14 cellular contexts compared by ENCODE assay signal in genomic region chr4:94336791-94337190, GRCh38. TPM values are rescaled to one million over a fixed set of nuclear protein-coding genes. Genes with fewer than 3 reads are reported as not detected.
DNase-seq lines count a peak whose midpoint lies in the region; ATAC-seq, FAIRE-seq and TF ChIP-seq lines count a peak whose summit lies in the region.
"Not testable (repeated sequence)": the region's sequence is repeated elsewhere in the genome, so short reads cannot be mapped to it uniquely, and the experiment has no call there.
"Had no signal": no experiment of that assay in that cellular context is flagged by ENCODE, and none has a peak within 500 bp of the region (broad histone marks: within the 10 kb centered on the region; RNA-seq: fewer than 3 reads in every experiment).

No MANE protein-coding gene starts in this region.

- H3K27me3 ChIP-seq in CD4-positive, alpha-beta memory T cell (ENCODE audit: insufficient read depth, low read length); Karpas-422 (ENCODE audit: low read length); GM12878 (replicated peaks in 1 of 2; ENCODE audit: control insufficient read depth in 2 of 2, insufficient read depth in 2 of 2, low read length in 1 of 2): not testable (repeated sequence)

- not testable (repeated sequence) for DNase-seq in A549 (ENCODE audit: low read depth in 1 of 2, low spot score in 1 of 2); CD4-positive, alpha-beta memory T cell; HFFc6; Karpas-422; GM12878 (ENCODE audit: low read depth, low spot score)
- peak; percentile 54 for DNase-seq in OCI-M1 (lab: John Stamatoyannopoulos, UW)
- peak; percentile 0 for DNase-seq in stimulated activated naive CD4-positive, alpha-beta T cell treated with Interleukin-2 at 50 U/mL for 16 hours (lab: John Stamatoyannopoulos, UW)

- not testable (repeated sequence) for H3K27ac ChIP-seq in A549; CD4-positive, alpha-beta memory T cell (ENCODE audit: low read depth, low read length); Karpas-422 (ENCODE audit: low read length); GM12878 (ENCODE audit: control insufficient read depth, insufficient read depth)

- H3K27ac Mint-ChIP-seq in CD4-positive, alpha-beta memory T cell: peak overlapping the region in 1 of 7 donors; percentile 30
- H3K27ac Mint-ChIP-seq in HFFc6: not testable (repeated sequence)

- intact Hi-C loops in CD4-positive, alpha-beta memory T cell (cut with micrococcal nuclease); GM12878 (cut with micrococcal nuclease; ENCODE audit: unreplicated experiment): not testable (repeated sequence)

- H3K36me3 Mint-ChIP-seq in CD4-positive, alpha-beta memory T cell; HFFc6 (ENCODE audit: low read depth): not testable (repeated sequence)

- 41% methylated on average over 5 of the region's 5 CpGs for WGBS in A549 (ENCODE audit: missing lambda C conversion rate)
- 26% methylated on average over 5 of the region's 5 CpGs for WGBS in GM12878 (ENCODE audit: insufficient coverage, insufficient replicate concordance, low lambda C conversion rate, missing lambda C conversion rate)

- POLR2A ChIA-PET in A549 (lab: Yijun Ruan, JAX); CD4-positive, alpha-beta memory T cell (lab: Charles Lee; ENCODE audit: partially characterized antibody); GM12878 (lab: Charles Lee): not testable (repeated sequence)

- H3K27me3 Mint-ChIP-seq in CD4-positive, alpha-beta memory T cell: not testable (repeated sequence)
- H3K27me3 Mint-ChIP-seq in HFFc6 (ENCODE audit: insufficient read depth): peaks cover 23% of the 10 kb centered on the region

- peak overlapping the region in 6 of 8 donors; percentile 20 to 78 (median 54) for H3K4me3 Mint-ChIP-seq in CD4-positive, alpha-beta memory T cell
- H3K4me3 Mint-ChIP-seq in HFFc6: peak overlapping the region; percentile 45

- not testable (repeated sequence) for TF ChIP-seq EP300 in A549 (IDR thresholded peaks at IDR 0.05); GM12878 (IDR thresholded peaks at IDR 0.05; ENCODE audit: borderline replicate concordance in 1 of 2, control insufficient read depth in 1 of 2, low read depth in 2 of 2, low read length in 2 of 2)

- in situ Hi-C loops in GM12878 (cut with MboI): not testable (repeated sequence)

- H3K9ac ChIP-seq in Karpas-422 (ENCODE audit: low read length); GM12878 (ENCODE audit: control insufficient read depth, insufficient read depth, low read length): not testable (repeated sequence)

- not testable (repeated sequence) for TF ChIP-seq CTCF in A549 (IDR thresholded peaks at IDR 0.05); HFFc6 (IDR thresholded peaks at IDR 0.05); GM12878 (IDR thresholded peaks at IDR 0.05 in 2 of 3, conservative IDR thresholded peaks at IDR 0.05 in 1 of 3; ENCODE audit: control insufficient read depth in 2 of 3, extremely low read depth in 1 of 3, insufficient read depth in 1 of 3, low read depth in 3 of 3, low read length in 3 of 3)

- H3K9me3 ChIP-seq in A549; CD4-positive, alpha-beta memory T cell (ENCODE audit: control insufficient read depth in 1 of 2, low read length in 2 of 2); Karpas-422 (ENCODE audit: low read length); GM12878 (replicated peaks; ENCODE audit: control insufficient read depth, insufficient read depth, low read length): not testable (repeated sequence)

- CTCF ChIA-PET in A549 (lab: Yijun Ruan, JAX): interaction anchor here (1.1 kb wide), 1 partner anchor 54 kb away, joined by 3 read pairs; no protein-coding TSS in a partner anchor
- CTCF ChIA-PET in CD4-positive, alpha-beta memory T cell (lab: Charles Lee; ENCODE audit: partially characterized antibody): interaction anchor here (0.6 to 0.7 kb wide), 2 partner anchors 58 to 667 kb away, joined by 3 read pairs; no protein-coding TSS in a partner anchor
- CTCF ChIA-PET in GM12878 (lab: Yijun Ruan, JAX): not testable (repeated sequence)

- SMC1A ChIA-PET in GM12878 (lab: Charles Lee; ENCODE audit: uncharacterized antibody, unreplicated experiment): interaction anchor here (1.1 kb wide), 1 partner anchor 12 kb away, joined by 3 read pairs; no protein-coding TSS in a partner anchor

- peaks cover 22% of the 10 kb centered on the region; the same call in 2 of the 3 replicates for H3K4me1 ChIP-seq in A549
- peaks cover 10% of the 10 kb centered on the region for H3K4me1 ChIP-seq in CD4-positive, alpha-beta memory T cell (ENCODE audit: insufficient read depth, low read length)
- not testable (repeated sequence) for H3K4me1 ChIP-seq in Karpas-422 (ENCODE audit: low read length)
- H3K4me1 ChIP-seq in GM12878 (ENCODE audit: control insufficient read depth, insufficient read depth, low read length): peaks cover 10% of the 10 kb centered on the region

- not testable (repeated sequence) for TF ChIP-seq RAD21 in A549 (conservative IDR thresholded peaks at IDR 0.05 in 1 of 2, IDR thresholded peaks at IDR 0.05 in 1 of 2); GM12878 (IDR thresholded peaks at IDR 0.05; ENCODE audit: insufficient read depth, low read depth, low read length)

- not testable (repeated sequence) for ATAC-seq in A549
- ATAC-seq in GM12878: peak; percentile 62

- RAD21 ChIA-PET in GM12878 (lab: Charles Lee; ENCODE audit: unreplicated experiment): not testable (repeated sequence)

- not testable (repeated sequence) for TF ChIP-seq POLR2A in A549 (IDR thresholded peaks at IDR 0.05; ENCODE audit: low read length); GM12878 (IDR thresholded peaks at IDR 0.05; ENCODE audit: low read depth, low read length)

- not testable (repeated sequence) for FAIRE-seq in A549 (lab: Jason Lieb, UNC)
- peak; percentile 59 for FAIRE-seq in GM12878 (lab: Jason Lieb, UNC)

- not testable (repeated sequence) for H3K9me2 ChIP-seq in Karpas-422 (replicated peaks; ENCODE audit: insufficient read depth, low read length)

- H3K4me2 ChIP-seq in A549 (peak overlapping the region; percentile 45), Karpas-422 (ENCODE audit: low read depth, low read length, poor library complexity, severe bottlenecking) (peak overlapping the region; percentile 37)
- H3K4me2 ChIP-seq in GM12878 (ENCODE audit: control insufficient read depth, insufficient read depth): not testable (repeated sequence)

- not testable (repeated sequence) for H3K79me2 ChIP-seq in Karpas-422 (ENCODE audit: low read length); GM12878 (ENCODE audit: control insufficient read depth, insufficient read depth, low read length)

- not testable (repeated sequence) for H3K9me3 Mint-ChIP-seq in CD4-positive, alpha-beta memory T cell; HFFc6

- not testable (repeated sequence) for BruUV-seq in GM12878 (replicated peaks; lab: Mats Ljungman, UMichigan)

- not testable (repeated sequence) for H4K20me1 ChIP-seq in Karpas-422 (ENCODE audit: insufficient read depth, low read depth, low read length); GM12878 (ENCODE audit: control insufficient read depth, insufficient read depth)

- not testable (repeated sequence) for H3K4me3 ChIP-seq in A549; CD4-positive, alpha-beta memory T cell (ENCODE audit: low read length in 2 of 2); Karpas-422 (ENCODE audit: low read length)
- H3K4me3 ChIP-seq in GM12878: 0 out of 2 replicates have a peak overlapping the region, but pooled peaks have one; percentile 20

- H3K36me3 ChIP-seq in CD4-positive, alpha-beta memory T cell (ENCODE audit: insufficient read depth, low read length); Karpas-422 (ENCODE audit: insufficient read depth, low read length); GM12878 (ENCODE audit: control insufficient read depth in 2 of 2, insufficient read depth in 2 of 2, low read length in 1 of 2): not testable (repeated sequence)

- H3K4me1 Mint-ChIP-seq in CD4-positive, alpha-beta memory T cell: peaks cover 5 to 16% (median 12%) of the 10 kb centered on the region in 4 donors
- not testable (repeated sequence) for H3K4me1 Mint-ChIP-seq in HFFc6 (ENCODE audit: low read depth)

- not testable (repeated sequence) for H2AFZ ChIP-seq in Karpas-422 (ENCODE audit: low read length); GM12878 (ENCODE audit: control insufficient read depth, low read depth, low read length)

RNA-seq across cellular contexts. Expression of gene HPGDS, which starts 5.8 kb away (rescaled TPM):
- polyA plus RNA-seq in A549 (2011; rRNA removed) (not detected in 2 replicates), A549 (2017; fragmentation: RNase III; extraction: RNeasy Plus Mini Kit Qiagen cat#74134 plus additional on column Dnase treatment) (not detected in 3 replicates), GM12878 (2011; rRNA removed) (not detected in 2 replicates), GM12878 (2014; fragmentation: Illumina TruSeq; extraction: Trizol) (not detected in 2 replicates), GM12878 (2014; fragmentation: Nextera tagmentation; extraction: Ambion mirVana) (not detected), GM12878 (2014; rRNA removed) (not detected in 2 replicates), GM12878 (2016; fragmentation: Nextera tagmentation; extraction: Ambion mirVana) (not detected)
- not detected in 2 replicates for polyA plus RNA-seq in A549 (2012; cell fraction: cytosol; rRNA removed)
- not detected in 2 replicates for polyA plus RNA-seq in A549 (2012; cell fraction: nucleus; rRNA removed)
- not detected in 2 replicates for polyA minus RNA-seq in A549 (2011; rRNA and poly(A)+ RNA removed)
- total RNA-seq in CD4-positive, alpha-beta memory T cell: under 1 TPM; 0.33 to 0.41 TPM
- polyA plus RNA-seq in CD4-positive, alpha-beta memory T cell: not detected
- total RNA-seq in HFFc6 (2021; fragmentation: NEBNext Ultra II Directional; extraction: Animal tissue kit (Norgen Biotek cat#: 25700)): not detected
- total RNA-seq in Karpas-422 (2014; rRNA removed; shearing (Covaris generic); ENCODE audit: low replicate concordance): not detected in 2 replicates
- total RNA-seq in GM12878 (2013; cell fraction: nucleolus; rRNA removed): not detected in 2 replicates
- total RNA-seq in GM12878 (2014; rRNA removed) (not detected in 2 replicates), GM12878 (2014; rRNA removed; fragmentation: Illumina TruSeq; extraction: Trizol) (not detected in 2 replicates), GM12878 (2021) (not detected in 2 replicates)
- not detected for polyA plus RNA-seq in GM12878 (2011; ENCODE audit: low read depth)
- polyA plus RNA-seq in GM12878 (2011; cell fraction: cytosol; rRNA removed): not detected in 2 replicates
- polyA plus RNA-seq in GM12878 (2011; cell fraction: nucleus; rRNA removed): not detected in 2 replicates
- not detected in 2 replicates for polyA plus RNA-seq in GM12878 (2012)
- polyA minus RNA-seq in GM12878 (2011; rRNA and poly(A)+ RNA removed): not detected in 2 replicates
- polyA minus RNA-seq in GM12878 (2011; cell fraction: cytosol; rRNA and poly(A)+ RNA removed): not detected in 2 replicates
- not detected in 2 replicates for polyA minus RNA-seq in GM12878 (2011; cell fraction: nucleus; rRNA and poly(A)+ RNA removed)
- total RNA-seq: A673; Caco-2; CD4-positive, alpha-beta T cell; GM23338; H4; H9 had no signal
- polyA plus RNA-seq: BJ, GM23338 had no signal
